In the genomic region with DNA sequence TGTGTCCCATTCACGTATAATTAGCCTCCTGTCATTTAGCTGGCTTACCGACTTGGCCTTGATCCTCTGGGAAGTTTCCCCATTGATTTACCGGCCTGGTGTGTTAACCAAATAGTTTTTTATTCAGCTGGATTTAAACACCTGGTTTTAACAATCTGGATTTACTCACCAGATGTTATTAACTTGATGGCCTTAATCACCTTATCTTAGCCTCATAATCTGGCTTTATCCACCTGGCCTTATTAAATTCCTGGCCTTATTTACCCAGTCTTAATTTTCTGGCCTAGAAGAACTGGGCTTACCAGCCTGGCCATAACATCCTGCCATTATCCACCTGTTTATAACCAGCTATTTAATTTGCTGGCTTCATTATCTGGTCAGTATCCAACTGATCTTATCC, we compare ENCODE assay signal across 24 cellular contexts.
"Had no signal": no experiment of that assay in that cellular context is flagged by ENCODE, and none has a peak within 500 bp of the region (broad histone marks: within the 10 kb centered on the region; RNA-seq: fewer than 3 reads in every experiment).

No MANE protein-coding gene starts in this region.

- ATAC-seq: activated naive CD4-positive, alpha-beta T cell treated with anti-CD3 and anti-CD28 coated beads, Interleukin-2, amount 50 U/mL, for 72 hours; activated naive CD8-positive, alpha-beta T cell treated with anti-CD3 and anti-CD28 coated beads, Interleukin-2, amount 50 U/mL, for 24 hours; activated T-cell treated with anti-CD3 and anti-CD28 coated beads, Interleukin-2, amount 50 U/mL, for 4 hours; PC-3; SK-N-SH treated with all-trans-retinoic acid at 6 μM for 48 hours; T-helper 17 cell had no signal

- H3K4me1 ChIP-seq: SJSA1 had no signal

- H3K27ac ChIP-seq: SJSA1 had no signal

- H3K36me3 ChIP-seq: SJSA1 had no signal

- H3K4me3 ChIP-seq: SJSA1 had no signal

- H3K9me3 ChIP-seq: SJSA1 had no signal

- DNase-seq: activated B cell treated with CpG ODN at 0.5 μM for 24 hours; activated CD4-positive, alpha-beta memory T cell treated with anti-CD3 and anti-CD28 coated beads for 36 hours; activated CD4-positive, alpha-beta T cell treated with anti-CD3 and anti-CD28 coated beads for 1 hour; activated CD4-positive, alpha-beta T cell treated with anti-CD3 and anti-CD28 coated beads, Interleukin-2, amount 10 ng/mL, durations not matched to agents 24 days and 14 days; activated CD8-positive, alpha-beta memory T cell treated with anti-CD3 and anti-CD28 coated beads for 24 hours; activated effector memory CD4-positive, alpha-beta T cell treated with anti-CD3 and anti-CD28 coated beads, Interleukin-2, amount 50 U/mL, for 16 hours; activated naive CD4-positive, alpha-beta T cell treated with Interleukin-2 at 50 U/mL for 16 hours; activated naive CD8-positive, alpha-beta T cell treated with anti-CD3 and anti-CD28 coated beads, Interleukin-2, amount 50 U/mL, for 24 hours; activated T-cell treated with anti-CD3 and anti-CD28 coated beads, Interleukin-2, amount 50 U/mL, for 4 hours; amniotic stem cell; KBM-7; MV-4-11; NCI-H1092 treated with DMSO at 0.1 percent for 48 hours; NCI-H1417 treated with DMSO at 0.1 percent for 48 hours; NCI-H187; NCI-H510A treated with DMSO at 0.1 percent for 48 hours; NCI-H774; PC-3; SHP77; T-helper 17 cell; T-helper 9 cell had no signal

- H3K27me3 ChIP-seq: SJSA1 had no signal
